In genomic region chr10:14958872-14959220, GRCh38 we compare ENCODE assay signal across 8 cellular contexts. TPM values are rescaled to one million over a fixed set of nuclear protein-coding genes. Genes with fewer than 3 reads are reported as not detected.
DNase-seq lines count a peak whose midpoint lies in the region; ATAC-seq, FAIRE-seq and TF ChIP-seq lines count a peak whose summit lies in the region.

No MANE protein-coding gene starts in this region.

- intact Hi-C loops in activated CD4-positive, alpha-beta T cell treated with anti-CD3 and anti-CD28 coated beads, Interleukin-2, amount 10 ng/mL, durations not matched to agents 24 days and 14 days (cut with micrococcal nuclease): loop anchor here (1.0 to 10.0 kb wide), 5 partner anchors 81 to 394 kb away; partner anchors contain the start of genes RPP38 and SUV39H2

- TF ChIP-seq CTCF in astrocyte (IDR thresholded peaks at IDR 0.05; ENCODE audit: insufficient read depth, low read depth, low read length) (no peak), liver (IDR thresholded peaks at IDR 0.05; ENCODE audit: low read depth, low read length, missing input control) (no peak)

- peaks cover 20% of the 10 kb centered on the region for H3K4me1 Mint-ChIP-seq in activated CD4-positive, alpha-beta T cell treated with anti-CD3 and anti-CD28 coated beads, Interleukin-2, amount 10 ng/mL, durations not matched to agents 24 days and 14 days
- peaks cover 4% of the 10 kb centered on the region for H3K4me1 Mint-ChIP-seq in astrocyte (ENCODE audit: low read depth, unreplicated experiment)

- peak overlapping the region; percentile 92 for H3K27ac ChIP-seq in astrocyte (ENCODE audit: low read depth, low read length)
- peak overlapping the region; percentile 94 to 98 for H3K27ac ChIP-seq in liver (ENCODE audit: low read depth in 1 of 2, low read length in 2 of 2)
- H3K27ac ChIP-seq in thymus (ENCODE audit: low read depth): peak overlapping the region; percentile 76

- H3K27me3 ChIP-seq in astrocyte (ENCODE audit: insufficient read depth, low read length) (no peaks in the 10 kb centered on the region), liver (ENCODE audit: control insufficient read depth in 4 of 4, insufficient read depth in 4 of 4, low read length in 3 of 4) (no peaks in the 10 kb centered on the region), thymus (ENCODE audit: control insufficient read depth, insufficient read depth) (no peaks in the 10 kb centered on the region)

- H3K9me3 Mint-ChIP-seq in activated CD4-positive, alpha-beta T cell treated with anti-CD3 and anti-CD28 coated beads, Interleukin-2, amount 10 ng/mL, durations not matched to agents 24 days and 14 days: no peaks in the 10 kb centered on the region
- no peaks in the 10 kb centered on the region for H3K9me3 Mint-ChIP-seq in astrocyte (ENCODE audit: unreplicated experiment)

- H3K9ac ChIP-seq in astrocyte (ENCODE audit: low read length): peak overlapping the region; percentile 94
- peak overlapping the region in 1 of 2 donors; percentile 52 for H3K9ac ChIP-seq in liver (ENCODE audit: low read depth in 1 of 2, low read length in 2 of 2)

- peak overlapping the region; percentile 97 for H3K4me2 ChIP-seq in astrocyte (ENCODE audit: low read length)

- H2AFZ ChIP-seq in astrocyte (ENCODE audit: low read depth, low read length): peak overlapping the region; percentile 96

- H3K4me3 Mint-ChIP-seq in activated CD4-positive, alpha-beta T cell treated with anti-CD3 and anti-CD28 coated beads, Interleukin-2, amount 10 ng/mL, durations not matched to agents 24 days and 14 days: peak overlapping the region; percentile 93
- peak overlapping the region; percentile 91 for H3K4me3 Mint-ChIP-seq in astrocyte (ENCODE audit: unreplicated experiment)

- WGBS in liver: 39% methylated on average over 12 of the region's 12 CpGs
- WGBS in thymus: 66% methylated on average over 12 of the region's 12 CpGs

- H3K9me3 ChIP-seq in astrocyte (ENCODE audit: insufficient read depth, low read depth, low read length) (no peaks in the 10 kb centered on the region), liver (ENCODE audit: control insufficient read depth in 4 of 4, low read length in 3 of 4) (no peaks in the 10 kb centered on the region), thymus (ENCODE audit: control insufficient read depth) (no peaks in the 10 kb centered on the region)

- peak overlapping the region; percentile 82 for H3K4me3 ChIP-seq in astrocyte (ENCODE audit: insufficient read depth, low read depth, low read length)
- H3K4me3 ChIP-seq in liver (ENCODE audit: low read depth in 1 of 3, low read length in 3 of 3): peak overlapping the region; percentile 68 to 89 (median 71)
- H3K4me3 ChIP-seq in thymus (ENCODE audit: low read length): peak overlapping the region; percentile 86

- no peak for DNase-seq in activated CD4-positive, alpha-beta T cell treated with anti-CD3 and anti-CD28 coated beads, Interleukin-2, amount 10 ng/mL, durations not matched to agents 24 days and 14 days
- DNase-seq in activated CD4-positive, alpha-beta T cell treated with anti-CD3 and anti-CD28 coated beads, Interleukin-2, amount 50 U/mL, for 1 hour: no peak
- no peak for DNase-seq in astrocyte (ENCODE audit: low read depth)
- DNase-seq in activated CD8-positive, alpha-beta memory T cell treated with anti-CD3 and anti-CD28 coated beads, Interleukin-2, amount 50 U/mL, for 48 hours: no peak

- TF ChIP-seq RAD21 in liver (IDR thresholded peaks at IDR 0.05): no peak

- H3K36me3 ChIP-seq in astrocyte (ENCODE audit: insufficient read depth, low read length) (no peaks in the 10 kb centered on the region), liver (ENCODE audit: control insufficient read depth in 4 of 4, insufficient read depth in 3 of 4, low read depth in 1 of 4, low read length in 3 of 4) (no peaks in the 10 kb centered on the region), thymus (ENCODE audit: control insufficient read depth, insufficient read depth) (no peaks in the 10 kb centered on the region)

- no peak for FAIRE-seq in astrocyte (lab: Jason Lieb, UNC)

- no peak for ATAC-seq in GM21737 (IDR thresholded peaks at IDR 0.05; ENCODE audit: unreplicated experiment)
- ATAC-seq in GM21360 (IDR thresholded peaks at IDR 0.05; ENCODE audit: unreplicated experiment): no peak

- peak overlapping the region; percentile 96 for H3K27ac Mint-ChIP-seq in activated CD4-positive, alpha-beta T cell treated with anti-CD3 and anti-CD28 coated beads, Interleukin-2, amount 10 ng/mL, durations not matched to agents 24 days and 14 days
- H3K27ac Mint-ChIP-seq in astrocyte (ENCODE audit: unreplicated experiment): peak overlapping the region; percentile 79

- no peaks in the 10 kb centered on the region for H4K20me1 ChIP-seq in astrocyte (ENCODE audit: insufficient read depth, low read length)

- peaks cover under 1% of the 10 kb centered on the region for H3K36me3 Mint-ChIP-seq in activated CD4-positive, alpha-beta T cell treated with anti-CD3 and anti-CD28 coated beads, Interleukin-2, amount 10 ng/mL, durations not matched to agents 24 days and 14 days (ENCODE audit: low read depth)
- H3K36me3 Mint-ChIP-seq in astrocyte (ENCODE audit: low read depth, unreplicated experiment): no peaks in the 10 kb centered on the region

- H3K4me1 ChIP-seq in astrocyte (ENCODE audit: insufficient read depth, low read length) (no peaks in the 10 kb centered on the region), liver (ENCODE audit: control insufficient read depth in 4 of 4, insufficient read depth in 4 of 4, low read length in 3 of 4) (peaks cover 0 to 11% (median 2%) of the 10 kb centered on the region in 4 donors), thymus (ENCODE audit: control insufficient read depth, insufficient read depth, low read length) (peaks cover 8% of the 10 kb centered on the region)

- H3K79me2 ChIP-seq in astrocyte (ENCODE audit: insufficient read depth, low read length): no peaks in the 10 kb centered on the region

- no peaks in the 10 kb centered on the region for H3K27me3 Mint-ChIP-seq in activated CD4-positive, alpha-beta T cell treated with anti-CD3 and anti-CD28 coated beads, Interleukin-2, amount 10 ng/mL, durations not matched to agents 24 days and 14 days
- no peaks in the 10 kb centered on the region for H3K27me3 Mint-ChIP-seq in astrocyte (ENCODE audit: low read depth, unreplicated experiment)

TF ChIP-seq in liver, 16 proteins besides CTCF, POLR2A, EP300 and RAD21 (continues in another document):
- TF ChIP-seq GABPA (IDR thresholded peaks at IDR 0.05 in 1 of 2, conservative IDR thresholded peaks at IDR 0.05 in 1 of 2) (no peak), RXRA (IDR thresholded peaks at IDR 0.05) (no peak), ZBTB33 (IDR thresholded peaks at IDR 0.05) (no peak), HNF4A (conservative IDR thresholded peaks at IDR 0.05) (no peak), FOXA1 (IDR thresholded peaks at IDR 0.05) (no peak), NR2F2 (IDR thresholded peaks at IDR 0.05) (no peak), JUND (IDR thresholded peaks at IDR 0.05) (no peak), EGR1 (IDR thresholded peaks at IDR 0.05; ENCODE audit: low read depth in 2 of 2) (no peak), REST (IDR thresholded peaks at IDR 0.05) (no peak)

RNA-seq across cellular contexts. Expression of gene MEIG1, which starts 0.3 kb away (rescaled TPM):
- total RNA-seq in activated CD4-positive, alpha-beta T cell treated with anti-CD3 and anti-CD28 coated beads, Interleukin-2, amount 10 ng/mL, durations not matched to agents 24 days and 14 days: not detected in 2 replicates
- total RNA-seq in astrocyte: 0.43 and 0.53 TPM in 2 replicates
- under 1 TPM in 1 of 2 donors, not detected in 1; 0.33 TPM for total RNA-seq in liver
- polyA plus RNA-seq in liver: not detected
- 2.2 TPM for polyA plus RNA-seq in thymus

RNA-seq across cellular contexts. Expression of gene DCLRE1C, which starts 5.0 kb away (rescaled TPM):
- 17.5 and 21.0 TPM in 2 replicates for total RNA-seq in activated CD4-positive, alpha-beta T cell treated with anti-CD3 and anti-CD28 coated beads, Interleukin-2, amount 10 ng/mL, durations not matched to agents 24 days and 14 days
- total RNA-seq in astrocyte (8.5 and 10.1 TPM in 2 replicates), liver (1 to 10 TPM; 2.8 to 9.9 TPM)
- polyA plus RNA-seq in liver (1 to 10 TPM in 1 of 2 donors, under 1 TPM in 1; 0.93 to 3.5 TPM), thymus (9.5 TPM)
